ENCODE assay signal across 1 cellular context in the genomic region with DNA sequence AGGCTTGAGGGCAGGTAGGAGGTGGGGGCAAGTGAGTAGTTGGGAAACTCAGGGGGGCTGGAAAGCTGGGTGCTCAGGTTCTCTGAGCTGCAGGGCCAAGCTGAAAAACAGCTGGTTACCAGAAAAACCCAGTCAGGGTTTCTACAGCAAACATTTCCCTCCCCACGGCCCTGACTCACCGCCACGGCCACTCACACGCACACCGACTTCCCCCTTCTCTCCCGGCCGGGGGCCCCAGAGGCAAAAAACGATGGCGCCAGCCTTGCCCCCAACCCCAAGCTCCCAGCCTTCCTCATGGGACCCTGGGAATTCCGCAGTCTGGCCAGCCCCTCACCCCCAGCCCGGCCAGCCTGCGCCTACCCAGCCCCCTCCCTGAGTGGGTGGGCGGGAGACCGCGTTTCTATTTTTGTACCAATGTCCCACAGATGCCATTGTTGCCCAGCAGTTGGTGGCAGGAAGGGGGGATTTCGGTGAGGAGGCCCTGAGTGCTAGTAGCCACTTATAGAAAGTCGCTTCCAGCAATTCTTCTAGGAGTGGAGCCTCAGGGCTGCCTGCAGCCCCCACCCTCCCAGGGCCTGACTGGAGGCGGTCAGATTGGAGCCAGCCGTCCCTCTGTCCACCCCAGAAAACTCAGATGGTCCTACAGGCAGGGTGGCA.
TF ChIP-seq lines count a peak whose summit lies in the region.

No MANE protein-coding gene starts in this region.

TF ChIP-seq in HepG2, 621 proteins besides CTCF, POLR2A, EP300 and RAD21:
- TF ChIP-seq HES4 (CRISPR knock-in tag; IDR thresholded peaks at IDR 0.05; ENCODE audit: borderline replicate concordance) = no peak
- TF ChIP-seq, protein P1, sequence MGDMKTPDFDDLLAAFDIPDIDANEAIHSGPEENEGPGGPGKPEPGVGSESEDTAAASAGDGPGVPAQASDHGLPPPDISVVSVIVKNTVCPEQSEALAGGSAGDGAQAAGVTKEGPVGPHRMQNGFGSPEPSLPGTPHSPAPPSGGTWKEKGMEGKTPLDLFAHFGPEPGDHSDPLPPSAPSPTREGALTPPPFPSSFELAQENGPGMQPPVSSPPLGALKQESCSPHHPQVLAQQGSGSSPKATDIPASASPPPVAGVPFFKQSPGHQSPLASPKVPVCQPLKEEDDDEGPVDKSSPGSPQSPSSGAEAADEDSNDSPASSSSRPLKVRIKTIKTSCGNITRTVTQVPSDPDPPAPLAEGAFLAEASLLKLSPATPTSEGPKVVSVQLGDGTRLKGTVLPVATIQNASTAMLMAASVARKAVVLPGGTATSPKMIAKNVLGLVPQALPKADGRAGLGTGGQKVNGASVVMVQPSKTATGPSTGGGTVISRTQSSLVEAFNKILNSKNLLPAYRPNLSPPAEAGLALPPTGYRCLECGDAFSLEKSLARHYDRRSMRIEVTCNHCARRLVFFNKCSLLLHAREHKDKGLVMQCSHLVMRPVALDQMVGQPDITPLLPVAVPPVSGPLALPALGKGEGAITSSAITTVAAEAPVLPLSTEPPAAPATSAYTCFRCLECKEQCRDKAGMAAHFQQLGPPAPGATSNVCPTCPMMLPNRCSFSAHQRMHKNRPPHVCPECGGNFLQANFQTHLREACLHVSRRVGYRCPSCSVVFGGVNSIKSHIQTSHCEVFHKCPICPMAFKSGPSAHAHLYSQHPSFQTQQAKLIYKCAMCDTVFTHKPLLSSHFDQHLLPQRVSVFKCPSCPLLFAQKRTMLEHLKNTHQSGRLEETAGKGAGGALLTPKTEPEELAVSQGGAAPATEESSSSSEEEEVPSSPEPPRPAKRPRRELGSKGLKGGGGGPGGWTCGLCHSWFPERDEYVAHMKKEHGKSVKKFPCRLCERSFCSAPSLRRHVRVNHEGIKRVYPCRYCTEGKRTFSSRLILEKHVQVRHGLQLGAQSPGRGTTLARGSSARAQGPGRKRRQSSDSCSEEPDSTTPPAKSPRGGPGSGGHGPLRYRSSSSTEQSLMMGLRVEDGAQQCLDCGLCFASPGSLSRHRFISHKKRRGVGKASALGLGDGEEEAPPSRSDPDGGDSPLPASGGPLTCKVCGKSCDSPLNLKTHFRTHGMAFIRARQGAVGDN (CRISPR knock-in tag; IDR thresholded peaks at IDR 0.05) = 0 out of 2 replicates have a peak, but pooled peaks have one; percentile 2
